Comparison of ENCODE assay signal across 1 cellular context in the genomic region with DNA sequence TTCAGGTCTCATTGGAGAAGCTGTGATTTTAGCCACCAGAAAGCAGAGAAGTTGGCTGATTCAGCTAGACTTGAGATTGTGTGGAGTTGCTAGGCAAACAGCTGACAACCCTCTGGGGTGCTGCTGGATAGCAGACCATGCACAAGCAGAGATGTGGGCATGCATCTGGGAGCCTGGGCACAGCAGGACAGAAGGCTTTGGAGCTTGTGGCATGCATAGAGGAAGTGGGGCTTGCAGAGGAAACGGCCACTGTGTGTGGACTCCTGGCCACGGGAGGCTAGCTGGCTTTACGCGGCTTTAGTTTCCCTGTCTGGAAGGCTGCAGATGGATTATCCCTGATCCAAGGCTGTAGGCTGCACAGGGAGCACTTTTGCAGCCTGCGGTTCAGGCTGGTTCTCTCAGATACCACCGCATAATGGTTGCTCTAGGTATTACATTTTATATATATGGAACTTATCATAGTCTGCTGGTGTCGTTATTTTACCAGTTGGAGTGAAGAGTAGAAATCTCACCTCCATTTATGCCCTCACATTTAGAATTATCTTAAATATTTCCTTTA.
TF ChIP-seq lines count a peak whose summit lies in the region.

No MANE protein-coding gene starts in this region.

TF ChIP-seq in SK-N-SH, 30 proteins besides CTCF, POLR2A, EP300 and RAD21:
- TF ChIP-seq, protein P1, sequence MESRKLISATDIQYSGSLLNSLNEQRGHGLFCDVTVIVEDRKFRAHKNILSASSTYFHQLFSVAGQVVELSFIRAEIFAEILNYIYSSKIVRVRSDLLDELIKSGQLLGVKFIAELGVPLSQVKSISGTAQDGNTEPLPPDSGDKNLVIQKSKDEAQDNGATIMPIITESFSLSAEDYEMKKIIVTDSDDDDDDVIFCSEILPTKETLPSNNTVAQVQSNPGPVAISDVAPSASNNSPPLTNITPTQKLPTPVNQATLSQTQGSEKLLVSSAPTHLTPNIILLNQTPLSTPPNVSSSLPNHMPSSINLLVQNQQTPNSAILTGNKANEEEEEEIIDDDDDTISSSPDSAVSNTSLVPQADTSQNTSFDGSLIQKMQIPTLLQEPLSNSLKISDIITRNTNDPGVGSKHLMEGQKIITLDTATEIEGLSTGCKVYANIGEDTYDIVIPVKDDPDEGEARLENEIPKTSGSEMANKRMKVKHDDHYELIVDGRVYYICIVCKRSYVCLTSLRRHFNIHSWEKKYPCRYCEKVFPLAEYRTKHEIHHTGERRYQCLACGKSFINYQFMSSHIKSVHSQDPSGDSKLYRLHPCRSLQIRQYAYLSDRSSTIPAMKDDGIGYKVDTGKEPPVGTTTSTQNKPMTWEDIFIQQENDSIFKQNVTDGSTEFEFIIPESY (IDR thresholded peaks at IDR 0.05; ENCODE audit: borderline replicate concordance, low read depth): no peak
- TF ChIP-seq TEAD4 (IDR thresholded peaks at IDR 0.05; ENCODE audit: borderline replicate concordance, insufficient read depth) (no peak), SIN3A (IDR thresholded peaks at IDR 0.05; ENCODE audit: borderline replicate concordance, low read depth, low read length) (no peak)
- TF ChIP-seq, protein P2, sequence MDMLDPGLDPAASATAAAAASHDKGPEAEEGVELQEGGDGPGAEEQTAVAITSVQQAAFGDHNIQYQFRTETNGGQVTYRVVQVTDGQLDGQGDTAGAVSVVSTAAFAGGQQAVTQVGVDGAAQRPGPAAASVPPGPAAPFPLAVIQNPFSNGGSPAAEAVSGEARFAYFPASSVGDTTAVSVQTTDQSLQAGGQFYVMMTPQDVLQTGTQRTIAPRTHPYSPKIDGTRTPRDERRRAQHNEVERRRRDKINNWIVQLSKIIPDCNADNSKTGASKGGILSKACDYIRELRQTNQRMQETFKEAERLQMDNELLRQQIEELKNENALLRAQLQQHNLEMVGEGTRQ (IDR thresholded peaks at IDR 0.05; ENCODE audit: borderline replicate concordance, low read depth, low read length): no peak
TF ChIP-seq in SK-N-SH: peak in this region for 0.
